In the genomic region with DNA sequence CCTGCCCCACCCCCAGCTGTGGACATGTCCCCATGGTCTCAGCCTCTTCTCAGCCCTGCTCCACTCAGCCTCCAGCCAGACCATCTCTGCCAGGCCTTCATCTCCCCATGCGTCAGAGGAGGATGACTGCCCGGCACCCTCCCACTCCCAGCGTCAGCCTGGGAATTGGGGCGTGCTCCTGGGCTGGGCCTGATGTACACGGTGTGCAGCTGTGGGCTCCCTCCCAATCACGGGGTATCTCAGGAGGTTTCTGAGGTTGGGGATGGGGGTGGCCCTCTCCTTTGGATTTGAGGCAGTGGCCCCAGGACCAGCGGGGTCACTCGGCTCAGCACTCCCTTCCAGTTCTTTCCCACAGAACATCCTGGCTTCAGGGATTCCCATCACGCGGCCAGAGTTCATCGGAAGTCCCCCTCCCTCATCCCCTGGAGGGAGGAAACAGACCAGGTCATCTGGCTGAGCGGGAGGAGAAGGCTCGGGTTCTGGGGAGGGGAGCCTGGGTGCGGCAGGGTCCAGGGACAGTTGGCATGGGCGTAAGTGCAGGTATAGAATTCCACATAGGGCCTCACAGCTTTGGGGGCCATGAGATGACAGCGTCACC, we compare ENCODE assay signal across 14 cellular contexts. TPM values are rescaled to one million over a fixed set of nuclear protein-coding genes. Genes with fewer than 3 reads are reported as not detected.
DNase-seq lines count a peak whose midpoint lies in the region; ATAC-seq and TF ChIP-seq lines count a peak whose summit lies in the region.
"Had no signal": no experiment of that assay in that cellular context is flagged by ENCODE, and none has a peak within 500 bp of the region (broad histone marks: within the 10 kb centered on the region; RNA-seq: fewer than 3 reads in every experiment).

No MANE protein-coding gene starts in this region.

- POLR2A ChIA-PET in WTC11 (lab: Charles Lee): interaction anchor here (1.5 kb wide), 1 partner anchor 20 kb away, joined by 3 read pairs; no protein-coding TSS in a partner anchor

- H3K27ac ChIP-seq in muscle layer of colon (ENCODE audit: low read depth, low read length): peak overlapping the region; percentile 54
- H3K27ac ChIP-seq in subcutaneous abdominal adipose tissue (ENCODE audit: low read depth, low read length): peak overlapping the region; percentile 89
- H3K27ac ChIP-seq: KMS-11 had no signal

- ATAC-seq in T-helper 17 cell (no peak), GM19463 (IDR thresholded peaks at IDR 0.05; ENCODE audit: unreplicated experiment) (no peak), WTC11 (no peak)
- ATAC-seq: activated CD4-positive, alpha-beta T cell treated with anti-CD3 and anti-CD28 coated beads for 36 hours; activated naive CD8-positive, alpha-beta T cell treated with anti-CD3 and anti-CD28 coated beads, Interleukin-2, amount 50 U/mL, for 24 hours had no signal

- no peaks in the 10 kb centered on the region for H3K9me3 ChIP-seq in T-helper 17 cell (ENCODE audit: control insufficient read depth, low read length, poor library complexity, severe bottlenecking)
- H3K9me3 ChIP-seq in muscle layer of colon (ENCODE audit: low read length): no peaks in the 10 kb centered on the region
- H3K9me3 ChIP-seq in subcutaneous abdominal adipose tissue (ENCODE audit: control insufficient read depth in 5 of 5, low read length in 5 of 5): no peaks in the 10 kb centered on the region

- H3K4me3 Mint-ChIP-seq in T-helper 17 cell (peak overlapping the region; percentile 28), WTC11 (no peak overlapping the region)
- H3K4me3 Mint-ChIP-seq: activated CD4-positive, alpha-beta T cell treated with anti-CD3 and anti-CD28 coated beads for 36 hours; activated naive CD8-positive, alpha-beta T cell treated with anti-CD3 and anti-CD28 coated beads, Interleukin-2, amount 50 U/mL, for 24 hours; memory B cell had no signal

- H3K4me1 Mint-ChIP-seq in T-helper 17 cell (peaks cover 16% of the 10 kb centered on the region), WTC11 (peaks cover 38% of the 10 kb centered on the region)

- no peak for DNase-seq in T-helper 17 cell
- DNase-seq in fibroblast of gingiva (ENCODE audit: low read depth): peak; percentile 75
- DNase-seq in H7: no peak
- no peak for DNase-seq in DMS153 treated with DMSO at 0.1 percent for 48 hours (lab: John Stamatoyannopoulos, UW; ENCODE audit: unreplicated experiment)
- no peak for DNase-seq in WTC11 (ENCODE audit: low spot score)
- DNase-seq: activated CD4-positive, alpha-beta T cell treated with anti-CD3 and anti-CD28 coated beads for 36 hours; activated naive CD8-positive, alpha-beta T cell treated with anti-CD3 and anti-CD28 coated beads, Interleukin-2, amount 50 U/mL, for 24 hours; DMS53; SIG-M5 had no signal

- H3K27ac Mint-ChIP-seq in T-helper 17 cell (no peak overlapping the region), WTC11 (no peak overlapping the region)
- H3K27ac Mint-ChIP-seq: activated CD4-positive, alpha-beta T cell treated with anti-CD3 and anti-CD28 coated beads for 36 hours; memory B cell had no signal

- H3K36me3 ChIP-seq in muscle layer of colon (ENCODE audit: insufficient read depth, low read length) (no peaks in the 10 kb centered on the region), subcutaneous abdominal adipose tissue (ENCODE audit: control insufficient read depth in 5 of 5, insufficient read depth in 5 of 5, low read length in 5 of 5) (no peaks in the 10 kb centered on the region), H7 (replicated peaks; ENCODE audit: control insufficient read depth, insufficient read depth, low read length) (no peaks in the 10 kb centered on the region)

- TF ChIP-seq CTCF in WTC11 (IDR thresholded peaks at IDR 0.05): no peak

- H3K27me3 Mint-ChIP-seq in T-helper 17 cell (no peaks in the 10 kb centered on the region), WTC11 (ENCODE audit: low read depth) (no peaks in the 10 kb centered on the region)
- H3K27me3 Mint-ChIP-seq: activated CD4-positive, alpha-beta T cell treated with anti-CD3 and anti-CD28 coated beads for 36 hours; activated naive CD8-positive, alpha-beta T cell treated with anti-CD3 and anti-CD28 coated beads, Interleukin-2, amount 50 U/mL, for 24 hours; memory B cell had no signal

- H3K36me3 Mint-ChIP-seq in T-helper 17 cell (ENCODE audit: low read depth): no peaks in the 10 kb centered on the region
- H3K36me3 Mint-ChIP-seq in WTC11: no peaks in the 10 kb centered on the region
- H3K36me3 Mint-ChIP-seq: memory B cell had no signal

- no peak overlapping the region for H3K9ac ChIP-seq in muscle layer of colon (ENCODE audit: low read length)
- peak overlapping the region in 4 of 5 donors; percentile 0 to 39 (median 22) for H3K9ac ChIP-seq in subcutaneous abdominal adipose tissue (ENCODE audit: low read length in 5 of 5)
- H3K9ac ChIP-seq: KMS-11 had no signal

- no peaks in the 10 kb centered on the region for H3K9me3 Mint-ChIP-seq in WTC11
- H3K9me3 Mint-ChIP-seq: activated naive CD8-positive, alpha-beta T cell treated with anti-CD3 and anti-CD28 coated beads, Interleukin-2, amount 50 U/mL, for 24 hours; memory B cell had no signal

- H3K27me3 ChIP-seq in muscle layer of colon (ENCODE audit: control insufficient read depth in 1 of 2, insufficient read depth in 2 of 2, low read length in 2 of 2) (no peaks in the 10 kb centered on the region), subcutaneous abdominal adipose tissue (ENCODE audit: control insufficient read depth in 5 of 5, insufficient read depth in 4 of 5, low read length in 5 of 5) (no peaks in the 10 kb centered on the region), H7 (ENCODE audit: control insufficient read depth, insufficient read depth, low read length) (no peaks in the 10 kb centered on the region)

- H3K4me1 ChIP-seq in muscle layer of colon (ENCODE audit: insufficient read depth, low read length) (peaks cover 33% of the 10 kb centered on the region), subcutaneous abdominal adipose tissue (ENCODE audit: control insufficient read depth in 5 of 5, insufficient read depth in 5 of 5, low read length in 5 of 5) (peaks cover 20 to 44% (median 41%) of the 10 kb centered on the region in 5 donors)

- no peak overlapping the region for H3K4me3 ChIP-seq in muscle layer of colon (ENCODE audit: low read depth in 1 of 2, low read length in 2 of 2)
- peak overlapping the region in 3 of 5 donors; percentile 11 to 44 (median 23) for H3K4me3 ChIP-seq in subcutaneous abdominal adipose tissue (ENCODE audit: low read depth in 1 of 5, low read length in 5 of 5)
- H3K4me3 ChIP-seq in H7 (ENCODE audit: insufficient read depth, low read depth, low read length): no peak overlapping the region

- CTCF ChIA-PET in WTC11 (lab: Charles Lee): interaction anchor here (0.6 kb wide), 1 partner anchor 1048 kb away, joined by 4 read pairs; no protein-coding TSS in a partner anchor

TF ChIP-seq in WTC11, 78 proteins besides CTCF, POLR2A, EP300 and RAD21 (continues in another document):
- TF ChIP-seq, protein P1, sequence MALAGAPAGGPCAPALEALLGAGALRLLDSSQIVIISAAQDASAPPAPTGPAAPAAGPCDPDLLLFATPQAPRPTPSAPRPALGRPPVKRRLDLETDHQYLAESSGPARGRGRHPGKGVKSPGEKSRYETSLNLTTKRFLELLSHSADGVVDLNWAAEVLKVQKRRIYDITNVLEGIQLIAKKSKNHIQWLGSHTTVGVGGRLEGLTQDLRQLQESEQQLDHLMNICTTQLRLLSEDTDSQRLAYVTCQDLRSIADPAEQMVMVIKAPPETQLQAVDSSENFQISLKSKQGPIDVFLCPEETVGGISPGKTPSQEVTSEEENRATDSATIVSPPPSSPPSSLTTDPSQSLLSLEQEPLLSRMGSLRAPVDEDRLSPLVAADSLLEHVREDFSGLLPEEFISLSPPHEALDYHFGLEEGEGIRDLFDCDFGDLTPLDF (CRISPR knock-in tag; IDR thresholded peaks at IDR 0.05): no peak
- TF ChIP-seq PRRX2 (CRISPR knock-in tag; IDR thresholded peaks at IDR 0.05) (no peak), OVOL2 (CRISPR knock-in tag; IDR thresholded peaks at IDR 0.05; ENCODE audit: borderline replicate concordance) (no peak), NFE2L1 (CRISPR knock-in tag; IDR thresholded peaks at IDR 0.05) (no peak), ZNF121 (CRISPR knock-in tag; IDR thresholded peaks at IDR 0.05) (no peak), GTF2I (CRISPR knock-in tag; conservative IDR thresholded peaks at IDR 0.05) (no peak), CREM (CRISPR knock-in tag; IDR thresholded peaks at IDR 0.05) (no peak), JAZF1 (CRISPR knock-in tag; IDR thresholded peaks at IDR 0.05) (no peak)
- TF ChIP-seq, protein P2, sequence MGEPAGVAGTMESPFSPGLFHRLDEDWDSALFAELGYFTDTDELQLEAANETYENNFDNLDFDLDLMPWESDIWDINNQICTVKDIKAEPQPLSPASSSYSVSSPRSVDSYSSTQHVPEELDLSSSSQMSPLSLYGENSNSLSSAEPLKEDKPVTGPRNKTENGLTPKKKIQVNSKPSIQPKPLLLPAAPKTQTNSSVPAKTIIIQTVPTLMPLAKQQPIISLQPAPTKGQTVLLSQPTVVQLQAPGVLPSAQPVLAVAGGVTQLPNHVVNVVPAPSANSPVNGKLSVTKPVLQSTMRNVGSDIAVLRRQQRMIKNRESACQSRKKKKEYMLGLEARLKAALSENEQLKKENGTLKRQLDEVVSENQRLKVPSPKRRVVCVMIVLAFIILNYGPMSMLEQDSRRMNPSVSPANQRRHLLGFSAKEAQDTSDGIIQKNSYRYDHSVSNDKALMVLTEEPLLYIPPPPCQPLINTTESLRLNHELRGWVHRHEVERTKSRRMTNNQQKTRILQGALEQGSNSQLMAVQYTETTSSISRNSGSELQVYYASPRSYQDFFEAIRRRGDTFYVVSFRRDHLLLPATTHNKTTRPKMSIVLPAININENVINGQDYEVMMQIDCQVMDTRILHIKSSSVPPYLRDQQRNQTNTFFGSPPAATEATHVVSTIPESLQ (CRISPR knock-in tag; IDR thresholded peaks at IDR 0.05): no peak
- TF ChIP-seq, protein P3, sequence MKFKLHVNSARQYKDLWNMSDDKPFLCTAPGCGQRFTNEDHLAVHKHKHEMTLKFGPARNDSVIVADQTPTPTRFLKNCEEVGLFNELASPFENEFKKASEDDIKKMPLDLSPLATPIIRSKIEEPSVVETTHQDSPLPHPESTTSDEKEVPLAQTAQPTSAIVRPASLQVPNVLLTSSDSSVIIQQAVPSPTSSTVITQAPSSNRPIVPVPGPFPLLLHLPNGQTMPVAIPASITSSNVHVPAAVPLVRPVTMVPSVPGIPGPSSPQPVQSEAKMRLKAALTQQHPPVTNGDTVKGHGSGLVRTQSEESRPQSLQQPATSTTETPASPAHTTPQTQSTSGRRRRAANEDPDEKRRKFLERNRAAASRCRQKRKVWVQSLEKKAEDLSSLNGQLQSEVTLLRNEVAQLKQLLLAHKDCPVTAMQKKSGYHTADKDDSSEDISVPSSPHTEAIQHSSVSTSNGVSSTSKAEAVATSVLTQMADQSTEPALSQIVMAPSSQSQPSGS (CRISPR knock-in tag; IDR thresholded peaks at IDR 0.05; ENCODE audit: borderline replicate concordance, low read depth): no peak

RNA-seq across cellular contexts. Expression of a gene that starts 36.9 kb away (rescaled TPM):
- 100 to 1,000 TPM; 119 to 197 TPM for total RNA-seq in T-helper 17 cell
- total RNA-seq in H7 (2014; rRNA removed; shearing (Covaris generic)): 13.3 and 26.9 TPM in 2 replicates
- total RNA-seq in WTC11 (2021): 23.8 to 24.6 TPM (median 24.2 TPM) in 3 replicates

RNA-seq across cellular contexts. Expression of a gene that starts 55.5 kb away (rescaled TPM):
- total RNA-seq in T-helper 17 cell (10 to 100 TPM; 47.5 to 54.9 TPM), WTC11 (2021) (45.4 to 51.4 TPM (median 47.0 TPM) in 3 replicates)
- total RNA-seq in H7 (2014; rRNA removed; shearing (Covaris generic)): 63.7 and 71.8 TPM in 2 replicates

Comparison
In these comparisons a context has a peak if more than half of its experiments do, and no peak if none do; other contexts are left out.
1. H3K4me3 ChIP-seq: peak in subcutaneous abdominal adipose tissue (3 of 5); none in muscle layer of colon (0 of 2) and H7 (single experiment).